Comparison of ENCODE assay signal across 8 cellular contexts in genomic region chrX:154018518-154019060, GRCh38. TPM values are rescaled to one million over a fixed set of nuclear protein-coding genes. Genes with fewer than 3 reads are reported as not detected.
DNase-seq lines count a peak whose midpoint lies in the region; ATAC-seq and TF ChIP-seq lines count a peak whose summit lies in the region.

No MANE protein-coding gene starts in this region.

- ATAC-seq in GM18519 (IDR thresholded peaks at IDR 0.05; ENCODE audit: low FRiP score, unreplicated experiment) = no peak

- peak overlapping the region; percentile 91 for H3K4me3 Mint-ChIP-seq in activated CD4-positive, alpha-beta T cell treated with anti-CD3 and anti-CD28 coated beads, Interleukin-2, amount 10 ng/mL, durations not matched to agents 24 days and 14 days
- H3K4me3 Mint-ChIP-seq in activated naive CD4-positive, alpha-beta T cell treated with anti-CD3 and anti-CD28 coated beads, Interleukin-2, amount 50 U/mL, for 24 hours = peak overlapping the region; percentile 90

- peak overlapping the region; percentile 90 for H3K27ac Mint-ChIP-seq in activated CD4-positive, alpha-beta T cell treated with anti-CD3 and anti-CD28 coated beads, Interleukin-2, amount 10 ng/mL, durations not matched to agents 24 days and 14 days
- peak overlapping the region; percentile 89 for H3K27ac Mint-ChIP-seq in activated naive CD4-positive, alpha-beta T cell treated with anti-CD3 and anti-CD28 coated beads, Interleukin-2, amount 50 U/mL, for 24 hours

- WGBS in testis, 2 donors = 29% methylated on average over 12 of the region's 15 CpGs; no CpG with 5 or more reads in 1 of the 2 donors

- H3K36me3 ChIP-seq in kidney epithelial cell (ENCODE audit: control insufficient read depth, insufficient read depth, low read length) = no peaks in the 10 kb centered on the region
- no peaks in the 10 kb centered on the region for H3K36me3 ChIP-seq in testis (ENCODE audit: low read depth, missing control alignments)

- H3K27me3 ChIP-seq in kidney epithelial cell (ENCODE audit: control insufficient read depth, insufficient read depth, low read length) = no peaks in the 10 kb centered on the region
- no peaks in the 10 kb centered on the region for H3K27me3 ChIP-seq in testis

- TF ChIP-seq POLR2A in testis (IDR thresholded peaks at IDR 0.05) = no peak

- DNase-seq in activated CD4-positive, alpha-beta T cell treated with anti-CD3 and anti-CD28 coated beads, Interleukin-2, amount 10 ng/mL, durations not matched to agents 24 days and 14 days = no peak
- no peak for DNase-seq in activated CD4-positive, alpha-beta T cell treated with anti-CD3 and anti-CD28 coated beads, Interleukin-2, amount 50 U/mL, for 1 hour
- no peak for DNase-seq in kidney epithelial cell (ENCODE audit: low read depth)
- no peak for DNase-seq in testis
- DNase-seq in CD1c-positive myeloid dendritic cell (ENCODE audit: extremely low spot score) = no peak
- DNase-seq in SW 1271 (lab: John Stamatoyannopoulos, UW) = no peak

- H3K27ac ChIP-seq in testis = peak overlapping the region; percentile 77 to 84

- H3K4me3 ChIP-seq in kidney epithelial cell (ENCODE audit: low read depth, low read length) (peak overlapping the region; percentile 59), testis (peak overlapping the region; percentile 50 to 53)

- H3K9me3 Mint-ChIP-seq in activated CD4-positive, alpha-beta T cell treated with anti-CD3 and anti-CD28 coated beads, Interleukin-2, amount 10 ng/mL, durations not matched to agents 24 days and 14 days = no peaks in the 10 kb centered on the region
- no peaks in the 10 kb centered on the region for H3K9me3 Mint-ChIP-seq in activated naive CD4-positive, alpha-beta T cell treated with anti-CD3 and anti-CD28 coated beads, Interleukin-2, amount 50 U/mL, for 24 hours

- H3K4me1 ChIP-seq in testis = peaks cover 6% of the 10 kb centered on the region

- no peaks in the 10 kb centered on the region for H3K27me3 Mint-ChIP-seq in activated CD4-positive, alpha-beta T cell treated with anti-CD3 and anti-CD28 coated beads, Interleukin-2, amount 10 ng/mL, durations not matched to agents 24 days and 14 days
- H3K27me3 Mint-ChIP-seq in activated naive CD4-positive, alpha-beta T cell treated with anti-CD3 and anti-CD28 coated beads, Interleukin-2, amount 50 U/mL, for 24 hours = no peaks in the 10 kb centered on the region

- H3K4me1 Mint-ChIP-seq in activated CD4-positive, alpha-beta T cell treated with anti-CD3 and anti-CD28 coated beads, Interleukin-2, amount 10 ng/mL, durations not matched to agents 24 days and 14 days = peaks cover 11% of the 10 kb centered on the region
- H3K4me1 Mint-ChIP-seq in activated naive CD4-positive, alpha-beta T cell treated with anti-CD3 and anti-CD28 coated beads, Interleukin-2, amount 50 U/mL, for 24 hours = peaks cover 12% of the 10 kb centered on the region

- H3K36me3 Mint-ChIP-seq in activated CD4-positive, alpha-beta T cell treated with anti-CD3 and anti-CD28 coated beads, Interleukin-2, amount 10 ng/mL, durations not matched to agents 24 days and 14 days (ENCODE audit: low read depth) = peaks cover 20% of the 10 kb centered on the region
- no peaks in the 10 kb centered on the region for H3K36me3 Mint-ChIP-seq in activated naive CD4-positive, alpha-beta T cell treated with anti-CD3 and anti-CD28 coated beads, Interleukin-2, amount 50 U/mL, for 24 hours

- no peak for TF ChIP-seq CTCF in kidney epithelial cell (IDR thresholded peaks at IDR 0.05; ENCODE audit: insufficient read depth, low read length, poor library complexity, severe bottlenecking)
- no peak for TF ChIP-seq CTCF in testis (IDR thresholded peaks at IDR 0.05)

- intact Hi-C loops in activated CD4-positive, alpha-beta T cell treated with anti-CD3 and anti-CD28 coated beads, Interleukin-2, amount 10 ng/mL, durations not matched to agents 24 days and 14 days (cut with micrococcal nuclease) = no loop called here
- intact Hi-C loops in testis (cut with DNase I; ENCODE audit: low total_unique reads) = no loop called here

- H3K9me3 ChIP-seq in testis = no peaks in the 10 kb centered on the region

RNA-seq across cellular contexts. Expression of gene IRAK1, which starts 1.1 kb away (rescaled TPM):
- 177 and 192 TPM in 2 replicates for total RNA-seq in activated CD4-positive, alpha-beta T cell treated with anti-CD3 and anti-CD28 coated beads, Interleukin-2, amount 10 ng/mL, durations not matched to agents 24 days and 14 days
- total RNA-seq in kidney epithelial cell (193 and 225 TPM in 2 replicates), testis (10 to 100 TPM; 77.6 to 90.8 TPM)
- polyA plus RNA-seq in testis (ENCODE audit: insufficient read depth, low read depth, low replicate concordance) = 48.6 TPM

RNA-seq across cellular contexts. Expression of gene TMEM187, which starts 46.0 kb away (rescaled TPM):
- 2.4 and 3.8 TPM in 2 replicates for total RNA-seq in activated CD4-positive, alpha-beta T cell treated with anti-CD3 and anti-CD28 coated beads, Interleukin-2, amount 10 ng/mL, durations not matched to agents 24 days and 14 days
- total RNA-seq in kidney epithelial cell (6.7 and 11.9 TPM in 2 replicates), testis (10 to 100 TPM; 13.1 to 15.7 TPM)
- polyA plus RNA-seq in testis (ENCODE audit: insufficient read depth, low read depth, low replicate concordance) = 6.1 TPM

RNA-seq across cellular contexts. Expression of gene HCFC1, which starts 47.0 kb away (rescaled TPM):
- total RNA-seq in activated CD4-positive, alpha-beta T cell treated with anti-CD3 and anti-CD28 coated beads, Interleukin-2, amount 10 ng/mL, durations not matched to agents 24 days and 14 days = 107 and 109 TPM in 2 replicates
- total RNA-seq in kidney epithelial cell (56.2 and 72.2 TPM in 2 replicates), testis (100 to 1,000 TPM; 102 to 115 TPM)
- polyA plus RNA-seq in testis (ENCODE audit: insufficient read depth, low read depth, low replicate concordance) = 32.3 TPM
